14 cellular contexts compared by ENCODE assay signal in the genomic region with DNA sequence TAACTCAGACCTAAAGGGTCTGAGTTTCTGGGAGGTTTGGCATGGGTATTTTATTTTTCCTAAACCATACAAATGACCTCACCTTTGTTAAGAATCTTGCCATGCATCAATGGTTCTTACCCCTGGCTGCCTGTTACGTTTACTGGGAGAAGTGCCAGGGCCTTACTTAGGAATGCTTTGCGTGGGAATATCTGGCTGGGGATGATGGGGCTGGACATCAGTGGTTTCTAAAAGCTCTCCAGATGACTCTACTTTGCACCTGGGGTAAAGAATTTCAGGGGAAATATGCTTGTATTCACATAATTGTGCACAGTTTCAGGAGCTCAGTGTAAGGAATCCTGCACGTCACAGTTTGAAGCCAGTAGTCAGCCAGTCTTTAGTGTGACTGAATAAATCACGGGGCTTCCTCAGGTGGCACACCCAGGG. TPM values are rescaled to one million over a fixed set of nuclear protein-coding genes. Genes with fewer than 3 reads are reported as not detected.
DNase-seq lines count a peak whose midpoint lies in the region; ATAC-seq and TF ChIP-seq lines count a peak whose summit lies in the region.
"Had no signal": no experiment of that assay in that cellular context is flagged by ENCODE, and none has a peak within 500 bp of the region (broad histone marks: within the 10 kb centered on the region; RNA-seq: fewer than 3 reads in every experiment).

No MANE protein-coding gene starts in this region.

- H3K4me3 ChIP-seq in breast epithelium: no peak overlapping the region
- no peak overlapping the region for H3K4me3 ChIP-seq in left lung

- no peaks in the 10 kb centered on the region for H3K4me1 Mint-ChIP-seq in T-helper 2 cell treated with Interferon-gamma antibody and Interleukin-4, amounts not matched to agents 5 μg/mL and 100 μg/mL, for 36 hours (ENCODE audit: low read depth)
- H3K4me1 Mint-ChIP-seq in endothelial cell (ENCODE audit: unreplicated experiment): peaks cover 7% of the 10 kb centered on the region
- H3K4me1 Mint-ChIP-seq: activated B cell treated with CpG ODN at 0.5 μM for 24 hours; stimulated activated naive B cell treated with anti-CD40 and anti-IgM and Interleukin-4, amounts not matched to agents 10 μg/mL and 1 μg/mL and 100 μg/mL, for 72 hours had no signal

- DNase-seq in AG20443 (ENCODE audit: low spot score) (peak; percentile 55), NCI-H1092 treated with DMSO at 0.1 percent for 48 hours (lab: John Stamatoyannopoulos, UW) (peak; percentile 64), breast epithelium (ENCODE audit: low spot score in 2 of 2) (peak in 1 of 2 donors; percentile 79), left lung (no peak), endothelial cell (ENCODE audit: low spot score) (no peak), NOMO-1 (lab: John Stamatoyannopoulos, UW; ENCODE audit: unreplicated experiment in 2 of 2) (no peak)
- no peak for DNase-seq in T-helper 2 cell treated with Interferon-gamma antibody and Interleukin-4, amounts not matched to agents 5 μg/mL and 100 μg/mL, for 36 hours (ENCODE audit: low spot score)
- no peak for DNase-seq in stimulated activated naive CD8-positive, alpha-beta T cell treated with anti-CD3 and anti-CD28 coated beads, Interleukin-15, Interleukin-2, amounts not matched to agents 100 U/mL and 50 U/mL, for 24 hours
- DNase-seq: activated B cell treated with CpG ODN at 0.5 μM for 24 hours; cerebellar nuclear complex; hippocampal formation; natural killer cell; SHP77; stimulated activated naive B cell treated with anti-CD40 and anti-IgM and Interleukin-4, amounts not matched to agents 10 μg/mL and 1 μg/mL and 100 μg/mL, for 72 hours had no signal

- no peaks in the 10 kb centered on the region for H3K27me3 Mint-ChIP-seq in T-helper 2 cell treated with Interferon-gamma antibody and Interleukin-4, amounts not matched to agents 5 μg/mL and 100 μg/mL, for 36 hours (ENCODE audit: low read depth)
- no peaks in the 10 kb centered on the region for H3K27me3 Mint-ChIP-seq in endothelial cell (ENCODE audit: unreplicated experiment)

- TF ChIP-seq CTCF in breast epithelium (IDR thresholded peaks at IDR 0.05): no peak
- TF ChIP-seq CTCF in left lung (IDR thresholded peaks at IDR 0.05): no peak
- TF ChIP-seq CTCF in endothelial cell (IDR thresholded peaks at IDR 0.05; ENCODE audit: unreplicated experiment): no peak

- no peak overlapping the region for H3K4me3 Mint-ChIP-seq in T-helper 2 cell treated with Interferon-gamma antibody and Interleukin-4, amounts not matched to agents 5 μg/mL and 100 μg/mL, for 36 hours
- no peak overlapping the region for H3K4me3 Mint-ChIP-seq in endothelial cell (ENCODE audit: unreplicated experiment)
- H3K4me3 Mint-ChIP-seq: activated B cell treated with CpG ODN at 0.5 μM for 24 hours; natural killer cell; stimulated activated naive B cell treated with anti-CD40 and anti-IgM and Interleukin-4, amounts not matched to agents 10 μg/mL and 1 μg/mL and 100 μg/mL, for 72 hours had no signal

- intact Hi-C loops in breast epithelium (cut with DNase I; ENCODE audit: low total_unique reads) (no loop called here), left lung (cut with DNase I) (no loop called here)

- H3K36me3 Mint-ChIP-seq in T-helper 2 cell treated with Interferon-gamma antibody and Interleukin-4, amounts not matched to agents 5 μg/mL and 100 μg/mL, for 36 hours (ENCODE audit: low read depth): no peaks in the 10 kb centered on the region
- H3K36me3 Mint-ChIP-seq in endothelial cell (ENCODE audit: low read depth, unreplicated experiment): no peaks in the 10 kb centered on the region
- H3K36me3 Mint-ChIP-seq: natural killer cell; stimulated activated naive B cell treated with anti-CD40 and anti-IgM and Interleukin-4, amounts not matched to agents 10 μg/mL and 1 μg/mL and 100 μg/mL, for 72 hours had no signal

- H3K27me3 ChIP-seq in breast epithelium (no peaks in the 10 kb centered on the region), left lung (no peaks in the 10 kb centered on the region)

- H3K9me3 Mint-ChIP-seq in T-helper 2 cell treated with Interferon-gamma antibody and Interleukin-4, amounts not matched to agents 5 μg/mL and 100 μg/mL, for 36 hours: no peaks in the 10 kb centered on the region
- no peaks in the 10 kb centered on the region for H3K9me3 Mint-ChIP-seq in endothelial cell (ENCODE audit: unreplicated experiment)
- H3K9me3 Mint-ChIP-seq: activated B cell treated with CpG ODN at 0.5 μM for 24 hours had no signal

- peak overlapping the region; percentile 27 to 61 for H3K27ac ChIP-seq in breast epithelium
- peak overlapping the region in 1 of 2 donors; percentile 35 for H3K27ac ChIP-seq in left lung

- no peaks in the 10 kb centered on the region for H3K4me1 ChIP-seq in breast epithelium
- H3K4me1 ChIP-seq in left lung: no peaks in the 10 kb centered on the region

- no peak overlapping the region for H3K27ac Mint-ChIP-seq in T-helper 2 cell treated with Interferon-gamma antibody and Interleukin-4, amounts not matched to agents 5 μg/mL and 100 μg/mL, for 36 hours
- H3K27ac Mint-ChIP-seq in endothelial cell (ENCODE audit: unreplicated experiment): no peak overlapping the region
- H3K27ac Mint-ChIP-seq: activated B cell treated with CpG ODN at 0.5 μM for 24 hours; natural killer cell; stimulated activated naive B cell treated with anti-CD40 and anti-IgM and Interleukin-4, amounts not matched to agents 10 μg/mL and 1 μg/mL and 100 μg/mL, for 72 hours had no signal

- no peaks in the 10 kb centered on the region for H3K36me3 ChIP-seq in breast epithelium
- H3K36me3 ChIP-seq in left lung: no peaks in the 10 kb centered on the region

- TF ChIP-seq POLR2A in breast epithelium (IDR thresholded peaks at IDR 0.05): no peak

- ATAC-seq in left lung: peak; percentile 71
- ATAC-seq in stimulated activated naive CD8-positive, alpha-beta T cell treated with anti-CD3 and anti-CD28 coated beads, Interleukin-15, Interleukin-2, amounts not matched to agents 100 U/mL and 50 U/mL, for 24 hours: no peak
- ATAC-seq: natural killer cell; stimulated activated naive B cell treated with anti-CD40 and anti-IgM and Interleukin-4, amounts not matched to agents 10 μg/mL and 1 μg/mL and 100 μg/mL, for 72 hours had no signal

- H3K9me3 ChIP-seq in breast epithelium (no peaks in the 10 kb centered on the region), left lung (no peaks in the 10 kb centered on the region)

RNA-seq across cellular contexts. Expression of a gene that starts 18.2 kb away (rescaled TPM):
- total RNA-seq in breast epithelium (not detected), left lung (1 to 10 TPM in 1 of 2 donors, under 1 TPM in 1; 0.99 to 7.7 TPM), endothelial cell (ENCODE audit: unreplicated experiment) (1.6 TPM)
- total RNA-seq: activated B cell treated with CpG ODN at 0.5 μM for 24 hours, natural killer cell had no signal

RNA-seq across cellular contexts. Expression of a gene that starts 39.6 kb away (rescaled TPM):
- total RNA-seq in breast epithelium (1 to 10 TPM in 2 of 3 donors, not detected in 1; 1.3 to 6.7 TPM), left lung (10 to 100 TPM in 1 of 2 donors, 1 to 10 TPM in 1; 1.9 to 15.7 TPM), endothelial cell (ENCODE audit: unreplicated experiment) (not detected)
- total RNA-seq: activated B cell treated with CpG ODN at 0.5 μM for 24 hours had no signal

Comparison
In these comparisons a context has a peak if more than half of its experiments do, and no peak if none do; other contexts are left out.
1. DNase-seq: peak in AG20443 (single experiment) and NCI-H1092 treated with DMSO at 0.1 percent for 48 hours (single experiment); none in left lung (0 of 2), T-helper 2 cell treated with Interferon-gamma antibody and Interleukin-4, amounts not matched to agents 5 μg/mL and 100 μg/mL, for 36 hours (single experiment), endothelial cell (single experiment), NOMO-1 (0 of 2) and stimulated activated naive CD8-positive, alpha-beta T cell treated with anti-CD3 and anti-CD28 coated beads, Interleukin-15, Interleukin-2, amounts not matched to agents 100 U/mL and 50 U/mL, for 24 hours (single experiment).